14 cellular contexts compared by ENCODE assay signal in the genomic region with DNA sequence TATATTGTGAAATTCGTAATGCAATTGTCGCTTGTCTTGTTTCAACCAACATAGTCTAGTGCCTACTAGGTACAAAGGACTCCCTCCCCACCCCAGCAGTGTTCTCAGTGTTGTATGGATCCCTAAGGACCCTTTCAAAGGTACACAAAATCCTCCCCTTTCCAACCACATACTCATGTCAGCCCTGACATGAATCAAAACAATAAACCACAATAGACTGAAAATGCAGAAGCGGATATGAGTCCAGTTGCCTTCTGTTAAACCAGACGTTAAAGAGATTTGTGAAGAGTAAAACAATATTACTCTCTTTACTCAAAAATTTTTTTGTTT.
DNase-seq lines count a peak whose midpoint lies in the region; ATAC-seq, FAIRE-seq and TF ChIP-seq lines count a peak whose summit lies in the region.
"Had no signal": no experiment of that assay in that cellular context is flagged by ENCODE, and none has a peak within 500 bp of the region (broad histone marks: within the 10 kb centered on the region; RNA-seq: fewer than 3 reads in every experiment).

No MANE protein-coding gene starts in this region.

- intact Hi-C loops in kidney (cut with DNase I) (no loop called here), testis (cut with DNase I; ENCODE audit: low total_unique reads) (no loop called here), head of caudate nucleus (cut with DNase I) (no loop called here)

- WGBS in testis, 2 donors: 89 to 94% methylated on average over 4 of the region's 4 CpGs

- H3K27ac ChIP-seq in kidney (ENCODE audit: low read depth in 2 of 2, low read length in 2 of 2) (no peak overlapping the region), testis (no peak overlapping the region)
- H3K27ac ChIP-seq: esophagus squamous epithelium, prostate gland, SJSA1 had no signal

- no peaks in the 10 kb centered on the region for H3K4me1 ChIP-seq in kidney (ENCODE audit: control insufficient read depth in 1 of 2, insufficient read depth in 1 of 2, low read depth in 1 of 2, low read length in 2 of 2)
- peaks cover 11% of the 10 kb centered on the region for H3K4me1 ChIP-seq in testis
- H3K4me1 ChIP-seq: prostate gland, SJSA1 had no signal

- FAIRE-seq in kidney (lab: Jason Lieb, UNC): no peak
- FAIRE-seq: HepG2 had no signal

- ATAC-seq in GM19351 (IDR thresholded peaks at IDR 0.05; ENCODE audit: unreplicated experiment): peak; percentile 96
- peak; percentile 93 for ATAC-seq in HG02852 (IDR thresholded peaks at IDR 0.05; ENCODE audit: unreplicated experiment)
- peak; percentile 96 for ATAC-seq in HG03571 (IDR thresholded peaks at IDR 0.05; ENCODE audit: unreplicated experiment)
- ATAC-seq: HepG2 had no signal

- no peaks in the 10 kb centered on the region for H3K27me3 ChIP-seq in testis
- H3K27me3 ChIP-seq: esophagus squamous epithelium, SJSA1 had no signal

- H3K36me3 ChIP-seq in kidney (ENCODE audit: control insufficient read depth in 1 of 2, insufficient read depth in 2 of 2, low read length in 2 of 2) (no peaks in the 10 kb centered on the region), testis (ENCODE audit: low read depth, missing control alignments) (no peaks in the 10 kb centered on the region)
- H3K36me3 ChIP-seq: esophagus squamous epithelium, prostate gland, SJSA1 had no signal

- H3K4me3 ChIP-seq in GM12864 (ENCODE audit: low read depth, low read length) (no peak overlapping the region), kidney (ENCODE audit: low read length in 2 of 2) (no peak overlapping the region), testis (no peak overlapping the region)
- H3K4me3 ChIP-seq: esophagus squamous epithelium, prostate gland, SJSA1 had no signal

- TF ChIP-seq CTCF in GM12864 (IDR thresholded peaks at IDR 0.05; ENCODE audit: low read depth, low read length, missing control alignments) (no peak), kidney (IDR thresholded peaks at IDR 0.05; ENCODE audit: borderline replicate concordance, extremely low read depth, insufficient read depth) (no peak), testis (IDR thresholded peaks at IDR 0.05) (no peak)

- no peak for TF ChIP-seq POLR2A in testis (IDR thresholded peaks at IDR 0.05)

- no peak overlapping the region for H3K9ac ChIP-seq in kidney (ENCODE audit: low read length in 2 of 2)

- DNase-seq in GM12864 (ENCODE audit: low read depth) (peak; percentile 48), kidney (no peak), testis (no peak), DMS 273 (lab: John Stamatoyannopoulos, UW; ENCODE audit: unreplicated experiment) (no peak), head of caudate nucleus (no peak)
- DNase-seq: AML-193, esophagus squamous epithelium, left colon had no signal

- H3K9me3 ChIP-seq in kidney (ENCODE audit: control insufficient read depth in 1 of 2, low read length in 2 of 2) (no peaks in the 10 kb centered on the region), testis (no peaks in the 10 kb centered on the region)
- H3K9me3 ChIP-seq: esophagus squamous epithelium, prostate gland, SJSA1 had no signal
